9 cellular contexts compared by ENCODE assay signal in genomic region chr1:13754003-13754402, GRCh38. TPM values are rescaled to one million over a fixed set of nuclear protein-coding genes. Genes with fewer than 3 reads are reported as not detected.
DNase-seq lines count a peak whose midpoint lies in the region; ATAC-seq and TF ChIP-seq lines count a peak whose summit lies in the region.
"Had no signal": no experiment of that assay in that cellular context is flagged by ENCODE, and none has a peak within 500 bp of the region (broad histone marks: within the 10 kb centered on the region; RNA-seq: fewer than 3 reads in every experiment).

No MANE protein-coding gene starts in this region.

- H3K36me3 Mint-ChIP-seq in T-helper 1 cell treated with Interleukin-12 subunit alpha and Interleukin-12 subunit beta and Interleukin-4 antibody, amounts not matched to agents 30 μg/mL and 1 μg/mL, for 36 hours (ENCODE audit: low read depth): peaks cover 29% of the 10 kb centered on the region

- ATAC-seq in GM21576 (IDR thresholded peaks at IDR 0.05; ENCODE audit: unreplicated experiment): peak; percentile 40
- ATAC-seq in psoas muscle: no peak
- ATAC-seq: activated CD4-positive, CD25-positive, alpha-beta regulatory T cell treated with anti-CD3 and anti-CD28 coated beads, Interleukin-2, amount 50 U/mL, for 24 hours had no signal

- H3K9ac ChIP-seq in MM.1S (ENCODE audit: low read length): no peak overlapping the region

- TF ChIP-seq CTCF in MM.1S (IDR thresholded peaks at IDR 0.05; ENCODE audit: low read length) (no peak), psoas muscle (IDR thresholded peaks at IDR 0.05) (no peak)

- H3K27ac ChIP-seq in MM.1S (ENCODE audit: low read length): no peak overlapping the region; the same call in 1 of the 2 replicates
- peak overlapping the region; percentile 93 for H3K27ac ChIP-seq in psoas muscle

- no peak overlapping the region for H3K4me3 Mint-ChIP-seq in T-helper 1 cell treated with Interleukin-12 subunit alpha and Interleukin-12 subunit beta and Interleukin-4 antibody, amounts not matched to agents 30 μg/mL and 1 μg/mL, for 36 hours

- no peaks in the 10 kb centered on the region for H3K27me3 ChIP-seq in MM.1S (replicated peaks; ENCODE audit: insufficient read depth, low read length)
- H3K27me3 ChIP-seq in psoas muscle (ENCODE audit: insufficient read depth in 3 of 3, low read length in 2 of 3): no peaks in the 10 kb centered on the region

- no peaks in the 10 kb centered on the region for H3K27me3 Mint-ChIP-seq in T-helper 1 cell treated with Interleukin-12 subunit alpha and Interleukin-12 subunit beta and Interleukin-4 antibody, amounts not matched to agents 30 μg/mL and 1 μg/mL, for 36 hours (ENCODE audit: low read depth)

- DNase-seq in T-helper 1 cell (no peak), MM.1S (no peak), psoas muscle (no peak), NCI-H1694 (lab: John Stamatoyannopoulos, UW) (no peak), NCI-H187 (lab: John Stamatoyannopoulos, UW) (no peak)
- DNase-seq in activated naive CD4-positive, alpha-beta T cell treated with Interleukin-2 at 50 U/mL for 16 hours: no peak

- peaks cover 12% of the 10 kb centered on the region; the same call in 1 of the 2 replicates for H3F3A ChIP-seq in MM.1S (ENCODE audit: insufficient read depth, low read length)

- H3K4me3 ChIP-seq in MM.1S (ENCODE audit: low read length) (no peak overlapping the region), psoas muscle (no peak overlapping the region)

- intact Hi-C loops in psoas muscle (cut with DNase I): no loop called here

- peaks cover 53% of the 10 kb centered on the region for H3K4me1 Mint-ChIP-seq in T-helper 1 cell treated with Interleukin-12 subunit alpha and Interleukin-12 subunit beta and Interleukin-4 antibody, amounts not matched to agents 30 μg/mL and 1 μg/mL, for 36 hours (ENCODE audit: low read depth)

- H3K4me1 ChIP-seq in MM.1S (ENCODE audit: low read length): peaks cover 52% of the 10 kb centered on the region
- peaks cover 86% of the 10 kb centered on the region for H3K4me1 ChIP-seq in psoas muscle

- H3K79me2 ChIP-seq in MM.1S (ENCODE audit: low read length): peaks cover 95% of the 10 kb centered on the region

- H4K20me1 ChIP-seq in MM.1S (ENCODE audit: insufficient read depth, low read length): peaks cover 74% of the 10 kb centered on the region

- no peak overlapping the region for H2AFZ ChIP-seq in MM.1S (ENCODE audit: low read length)

- no peaks in the 10 kb centered on the region for H3K9me3 Mint-ChIP-seq in T-helper 1 cell treated with Interleukin-12 subunit alpha and Interleukin-12 subunit beta and Interleukin-4 antibody, amounts not matched to agents 30 μg/mL and 1 μg/mL, for 36 hours

- H3K9me2 ChIP-seq in MM.1S (replicated peaks; ENCODE audit: insufficient read depth, low read length): no peaks in the 10 kb centered on the region

- peak overlapping the region; percentile 7 for H3K27ac Mint-ChIP-seq in T-helper 1 cell treated with Interleukin-12 subunit alpha and Interleukin-12 subunit beta and Interleukin-4 antibody, amounts not matched to agents 30 μg/mL and 1 μg/mL, for 36 hours

- peak overlapping the region; percentile 37; the same call in 1 of the 2 replicates for H3K4me2 ChIP-seq in MM.1S (ENCODE audit: low read depth, low read length)

- H3K9me3 ChIP-seq in MM.1S (replicated peaks; ENCODE audit: insufficient read depth, low read length): no peaks in the 10 kb centered on the region
- no peaks in the 10 kb centered on the region for H3K9me3 ChIP-seq in psoas muscle

- peaks cover 4% of the 10 kb centered on the region; the same call in 1 of the 2 replicates for H3K36me3 ChIP-seq in MM.1S (replicated peaks; ENCODE audit: insufficient read depth, low read length)
- H3K36me3 ChIP-seq in psoas muscle (ENCODE audit: insufficient read depth in 1 of 2, low read depth in 1 of 2): peaks cover 0 to 6% of the 10 kb centered on the region in 2 donors

- WGBS in psoas muscle, 3 donors: 83 to 87% (median 85%) methylated on average over 4 of the region's 4 CpGs

RNA-seq across cellular contexts. Expression of gene PRDM2, which starts 54.0 kb away (rescaled TPM):
- total RNA-seq in psoas muscle: 10 to 100 TPM; 29.4 to 84.3 (median 45.5) TPM
- 10 to 100 TPM; 12.1 to 59.3 (median 24.8) TPM for polyA plus RNA-seq in psoas muscle
